In the genomic region with DNA sequence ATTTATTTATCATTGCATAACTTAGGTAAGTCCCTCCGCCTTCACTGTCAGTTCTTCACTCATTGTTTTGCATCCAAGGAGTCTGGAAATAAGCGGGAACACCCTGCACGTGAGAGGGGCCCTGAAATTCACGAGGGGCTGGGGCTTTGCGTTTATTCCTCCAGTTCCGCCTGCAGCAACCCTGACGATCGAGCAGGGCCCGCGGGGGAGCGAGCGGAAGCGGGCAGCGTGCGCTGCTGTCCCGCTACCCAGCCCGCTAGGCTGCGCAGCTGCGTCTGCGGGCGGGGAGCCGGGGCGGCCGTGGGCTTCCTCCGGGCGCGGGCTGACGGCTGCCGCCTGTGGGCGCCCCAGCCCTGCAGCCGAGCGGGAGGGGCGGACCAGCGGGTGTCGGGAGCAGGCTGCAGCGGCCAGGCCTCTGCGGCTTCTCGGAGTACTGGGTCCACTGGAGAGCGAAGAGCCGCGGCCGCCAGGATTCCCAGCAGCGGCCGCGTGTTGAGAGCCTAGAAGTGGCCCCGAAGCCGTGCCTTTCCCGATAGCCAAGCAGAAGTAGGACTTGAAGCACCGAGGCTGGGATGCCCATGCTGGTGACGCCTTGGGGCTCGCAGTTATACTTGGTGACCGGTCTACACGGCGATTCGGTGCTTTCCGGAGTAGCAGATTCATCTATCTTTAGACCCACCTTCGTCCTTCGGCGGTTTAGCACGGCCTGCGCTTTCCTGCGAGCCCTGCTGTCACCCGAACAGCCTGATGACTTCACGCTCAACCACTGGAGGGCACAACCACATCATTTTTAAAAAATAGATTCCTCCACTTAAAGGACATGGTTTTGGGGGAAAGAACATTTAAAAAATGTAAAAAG, we compare ENCODE assay signal across 8 cellular contexts.
DNase-seq lines count a peak whose midpoint lies in the region; ATAC-seq and TF ChIP-seq lines count a peak whose summit lies in the region.

No MANE protein-coding gene starts in this region.

- H2AFZ ChIP-seq in neuron (ENCODE audit: low read depth, low read length): peak overlapping the region; percentile 74

- H3K4me1 ChIP-seq in HUES6 (ENCODE audit: control insufficient read depth, insufficient read depth, low read length): peaks cover 29% of the 10 kb centered on the region
- no peaks in the 10 kb centered on the region for H3K4me1 ChIP-seq in RWPE2 (ENCODE audit: insufficient read depth, poor library complexity, severe bottlenecking)
- peaks cover 16% of the 10 kb centered on the region for H3K4me1 ChIP-seq in neuron (ENCODE audit: insufficient read depth, low read length)

- TF ChIP-seq CTCF in RWPE2 (IDR thresholded peaks at IDR 0.05; ENCODE audit: poor library complexity, severe bottlenecking) (peak; percentile 72), foreskin fibroblast (IDR thresholded peaks at IDR 0.05; ENCODE audit: low read depth, low read length) (peak; percentile 52)

- no peaks in the 10 kb centered on the region for H3K36me3 ChIP-seq in HUES6 (ENCODE audit: control insufficient read depth, insufficient read depth, low read length)
- H3K36me3 ChIP-seq in RWPE2 (ENCODE audit: low read depth): no peaks in the 10 kb centered on the region
- no peaks in the 10 kb centered on the region for H3K36me3 ChIP-seq in neuron (ENCODE audit: insufficient read depth, low read length)

- H3K9ac ChIP-seq in HUES6 (ENCODE audit: low read length): peak overlapping the region; percentile 8

- DNase-seq in DMS 273 (lab: John Stamatoyannopoulos, UW; ENCODE audit: unreplicated experiment) (peak; percentile 87), RWPE2 (ENCODE audit: low spot score) (peak; percentile 60), activated gamma-delta T cell treated with Interleukin-2 at 50 U/mL for 16 hours (peak; percentile 50), foreskin fibroblast (peak; percentile 82 to 91), substantia nigra (lab: John Stamatoyannopoulos, UW) (peak; percentile 25 to 84 (median 64))

- H3K4me3 ChIP-seq in HUES6 (ENCODE audit: low read depth, low read length) (peak overlapping the region; percentile 52), RWPE2 (ENCODE audit: severe bottlenecking) (peak overlapping the region; percentile 28), foreskin fibroblast (ENCODE audit: low read depth in 1 of 2, low read length in 2 of 2) (peak overlapping the region; percentile 40 to 47), neuron (ENCODE audit: low read length) (peak overlapping the region; percentile 53)

- peaks cover 6% of the 10 kb centered on the region for H3K9me3 ChIP-seq in HUES6 (ENCODE audit: control insufficient read depth, insufficient read depth, low read depth, low read length)
- no peaks in the 10 kb centered on the region for H3K9me3 ChIP-seq in RWPE2 (ENCODE audit: severe bottlenecking)
- H3K9me3 ChIP-seq in neuron (ENCODE audit: low read length): no peaks in the 10 kb centered on the region

- H3K27ac ChIP-seq in HUES6 (ENCODE audit: low read depth, low read length) (no peak overlapping the region), RWPE2 (ENCODE audit: poor library complexity, severe bottlenecking) (no peak overlapping the region), substantia nigra (ENCODE audit: low read depth, low read length, poor library complexity, severe bottlenecking) (peak overlapping the region; percentile 86)

- H3K27me3 ChIP-seq in HUES6 (ENCODE audit: control insufficient read depth, insufficient read depth, low read length): peaks cover 12% of the 10 kb centered on the region
- H3K27me3 ChIP-seq in RWPE2 (ENCODE audit: insufficient read depth, poor library complexity, severe bottlenecking): no peaks in the 10 kb centered on the region
- no peaks in the 10 kb centered on the region for H3K27me3 ChIP-seq in neuron (ENCODE audit: insufficient read depth, low read length)

- ATAC-seq in GM21423 (IDR thresholded peaks at IDR 0.05; ENCODE audit: unreplicated experiment) (peak; percentile 88), RWPE2 (ENCODE audit: low read depth) (peak; percentile 88)
